ENCODE assay signal across 17 cellular contexts in genomic region chr19:15457701-15458484, GRCh38. TPM values are rescaled to one million over a fixed set of nuclear protein-coding genes. Genes with fewer than 3 reads are reported as not detected.
A peak's percentile ranks its signal among the peaks of the same experiment; 100 is the strongest.
DNase-seq lines count a peak whose midpoint lies in the region; ATAC-seq and TF ChIP-seq lines count a peak whose summit lies in the region.
"Had no signal": no experiment of that assay in that cellular context is flagged by ENCODE, and none has a peak within 500 bp of the region (broad histone marks: within the 10 kb centered on the region; RNA-seq: fewer than 3 reads in every experiment).

No MANE protein-coding gene starts in this region.

- H3K27me3 ChIP-seq in CD4-positive, alpha-beta T cell (ENCODE audit: control insufficient read depth, insufficient read depth, low read length), result no peaks in the 10 kb centered on the region
- peaks cover 89% of the 10 kb centered on the region for H3K27me3 ChIP-seq in HUES6 (ENCODE audit: control insufficient read depth, insufficient read depth, low read length)
- peaks cover 5 to 14% of the 10 kb centered on the region in 2 donors for H3K27me3 ChIP-seq in uterus

- intact Hi-C loops in CD4-positive, alpha-beta T cell (cut with DNase I, micrococcal nuclease), result no loop called here
- intact Hi-C loops in uterus (cut with DNase I; ENCODE audit: low total_unique reads), result no loop called here

- peaks cover 27% of the 10 kb centered on the region for H3K4me1 Mint-ChIP-seq in CD4-positive, alpha-beta T cell (ENCODE audit: low read depth)

- no peak for TF ChIP-seq CTCF in CD4-positive, alpha-beta T cell (IDR thresholded peaks at IDR 0.05)
- TF ChIP-seq CTCF in uterus (IDR thresholded peaks at IDR 0.05), result no peak

- H3K27ac ChIP-seq in CD4-positive, alpha-beta T cell (ENCODE audit: low read depth, low read length), result no peak overlapping the region
- H3K27ac ChIP-seq in HUES6 (ENCODE audit: low read depth, low read length) (no peak overlapping the region), uterus (no peak overlapping the region)

- H3K9me3 ChIP-seq in CD4-positive, alpha-beta T cell (ENCODE audit: control insufficient read depth, low read length), result no peaks in the 10 kb centered on the region
- no peaks in the 10 kb centered on the region for H3K9me3 ChIP-seq in HUES6 (ENCODE audit: control insufficient read depth, insufficient read depth, low read depth, low read length)
- H3K9me3 ChIP-seq in uterus, result no peaks in the 10 kb centered on the region

- no peaks in the 10 kb centered on the region for H3K36me3 ChIP-seq in HUES6 (ENCODE audit: control insufficient read depth, insufficient read depth, low read length)
- H3K36me3 ChIP-seq in uterus, result no peaks in the 10 kb centered on the region

- no peak overlapping the region for H3K9ac ChIP-seq in HUES6 (ENCODE audit: low read length)

- ATAC-seq in CD4-positive, alpha-beta T cell (ENCODE audit: poor library complexity), result no peak
- ATAC-seq in HG03521 (IDR thresholded peaks at IDR 0.05; ENCODE audit: unreplicated experiment) (no peak), HG02571 (IDR thresholded peaks at IDR 0.05; ENCODE audit: unreplicated experiment) (no peak)
- ATAC-seq: T-cell had no signal

- TF ChIP-seq POLR2A in uterus (IDR thresholded peaks at IDR 0.05), result no peak

- H3K27ac Mint-ChIP-seq in CD4-positive, alpha-beta T cell, result no peak overlapping the region
- H3K27ac Mint-ChIP-seq: B cell, T-cell had no signal

- peak overlapping the region; percentile 11 for H3K4me3 Mint-ChIP-seq in CD4-positive, alpha-beta T cell
- H3K4me3 Mint-ChIP-seq: B cell, T-cell had no signal

- POLR2A ChIA-PET in CD4-positive, alpha-beta T cell (lab: Charles Lee), result interaction anchor here (0.5 to 2.3 kb wide), 2 partner anchors 39 to 832 kb away, joined by 4 to 9 read pairs; partner anchors contain the start of gene AKAP8L

- no peaks in the 10 kb centered on the region for H3K27me3 Mint-ChIP-seq in CD4-positive, alpha-beta T cell
- H3K27me3 Mint-ChIP-seq: B cell, T-cell had no signal

- H3K36me3 Mint-ChIP-seq in CD4-positive, alpha-beta T cell (ENCODE audit: low read depth), result peaks cover 71% of the 10 kb centered on the region

- CTCF ChIA-PET in CD4-positive, alpha-beta T cell (lab: Charles Lee), result no interaction called here

- DNase-seq in CD4-positive, alpha-beta T cell, result no peak
- DNase-seq in epidermal melanocyte (ENCODE audit: insufficient read length, low spot score) (peak; percentile 11), retina (peak; percentile 27), uterus (no peak)
- DNase-seq in stimulated activated CD4-positive, alpha-beta T cell treated with anti-CD3 and anti-CD28 coated beads, Interleukin-4, amount 100 ng/mL, for 4 hours, result no peak
- DNase-seq: HCEC 1CT; hippocampal formation; NCI-H226; occipital lobe; stimulated activated CD4-positive, alpha-beta T cell treated with anti-CD3 and anti-CD28 coated beads, Interleukin-4, amount 100 ng/mL, for 1 hour; T-cell had no signal

- H3K4me1 ChIP-seq in HUES6 (ENCODE audit: control insufficient read depth, insufficient read depth, low read length) (peaks cover 10% of the 10 kb centered on the region), uterus (peaks cover 0 to 15% of the 10 kb centered on the region in 2 donors)

- H3K4me3 ChIP-seq in HUES6 (ENCODE audit: low read depth, low read length), result peak overlapping the region; percentile 67
- H3K4me3 ChIP-seq in uterus, result no peak overlapping the region

- no peaks in the 10 kb centered on the region for H3K9me3 Mint-ChIP-seq in CD4-positive, alpha-beta T cell
- H3K9me3 Mint-ChIP-seq: T-cell had no signal

RNA-seq across cellular contexts. Expression of gene RASAL3, which starts 6.5 kb away (rescaled TPM):
- 10 to 100 TPM; 91.8 to 92.8 TPM for total RNA-seq in CD4-positive, alpha-beta T cell
- 1 to 10 TPM in 2 of 4 donors, under 1 TPM in 1, not detected in 1; 0.51 to 4.3 (median 1.1) TPM for total RNA-seq in uterus
- total RNA-seq: HT1080 had no signal

RNA-seq across cellular contexts. Expression of gene WIZ, which starts 8.1 kb away (rescaled TPM):
- 10 to 100 TPM; 12.9 to 14.3 TPM for total RNA-seq in CD4-positive, alpha-beta T cell
- 10 to 100 TPM in 1 of 4 donors, 1 to 10 TPM in 3; 6.5 to 53.9 (median 8.5) TPM for total RNA-seq in uterus

RNA-seq across cellular contexts. Expression of gene PGLYRP2, which starts 21.4 kb away (rescaled TPM):
- not detected for total RNA-seq in CD4-positive, alpha-beta T cell
- not detected for total RNA-seq in uterus
- total RNA-seq: B cell, cardiac septum, HT1080, occipital lobe had no signal

RNA-seq across cellular contexts. Expression of gene AKAP8L, which starts 39.1 kb away (rescaled TPM):
- total RNA-seq in CD4-positive, alpha-beta T cell, result 100 to 1,000 TPM; 157 to 162 TPM
- 100 to 1,000 TPM in 2 of 4 donors, 10 to 100 TPM in 2; 82.4 to 157 (median 117) TPM for total RNA-seq in uterus

RNA-seq across cellular contexts. Expression of gene CYP4F22, which starts 50.4 kb away (rescaled TPM):
- total RNA-seq in CD4-positive, alpha-beta T cell, result under 1 TPM; 0.19 to 0.28 TPM
- total RNA-seq in uterus, result not detected
- total RNA-seq: B cell, cardiac septum, HT1080, occipital lobe had no signal

Comparison
In these comparisons a context has a peak if more than half of its experiments do, and no peak if none do; other contexts are left out.
1. DNase-seq: peak in epidermal melanocyte (single experiment) and retina (single experiment); none in CD4-positive, alpha-beta T cell (0 of 10), stimulated activated CD4-positive, alpha-beta T cell treated with anti-CD3 and anti-CD28 coated beads, Interleukin-4, amount 100 ng/mL, for 4 hours (0 of 2) and uterus (0 of 2).
2. RNA of gene RASAL3, which starts 6.5 kb away (total RNA-seq): 91.8 to 92.8 TPM in CD4-positive, alpha-beta T cell; 0.51 to 4.3 TPM in uterus; every median in the first group is over 10 times any median in the second.